ENCODE assay signal across 16 cellular contexts in the genomic region with DNA sequence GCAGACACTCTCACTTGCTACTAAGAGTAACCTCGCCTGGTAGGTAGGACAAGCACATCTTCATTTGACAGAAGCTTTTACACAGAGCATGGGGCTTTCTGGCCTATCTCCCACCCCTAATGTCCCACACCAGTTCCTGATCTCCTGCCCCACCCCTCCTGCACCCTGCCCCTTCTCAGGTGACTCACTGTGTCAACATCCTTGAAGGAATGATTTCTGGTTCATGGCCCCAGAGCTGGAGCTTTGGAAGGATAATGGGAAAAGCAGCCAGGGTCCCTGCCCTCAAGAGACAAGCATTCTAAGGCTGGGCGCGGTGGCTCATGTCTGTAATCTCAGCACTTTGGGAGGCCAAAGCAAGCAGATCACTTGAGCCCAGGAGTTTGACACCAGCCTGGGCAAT. TPM values are rescaled to one million over a fixed set of nuclear protein-coding genes. Genes with fewer than 3 reads are reported as not detected.
DNase-seq lines count a peak whose midpoint lies in the region; ATAC-seq, FAIRE-seq and TF ChIP-seq lines count a peak whose summit lies in the region.
"Had no signal": no experiment of that assay in that cellular context is flagged by ENCODE, and none has a peak within 500 bp of the region (broad histone marks: within the 10 kb centered on the region; RNA-seq: fewer than 3 reads in every experiment).

No MANE protein-coding gene starts in this region.

- no peaks in the 10 kb centered on the region for H3K9me3 Mint-ChIP-seq in chondrocyte (ENCODE audit: low read depth)
- H3K9me3 Mint-ChIP-seq: naive thymus-derived CD4-positive, alpha-beta T cell had no signal

- POLR2A ChIA-PET in HepG2 (lab: Yijun Ruan, JAX) = interaction anchor here (0.8 to 1.5 kb wide), 3 partner anchors 13 to 67 kb away, joined by 3 to 5 read pairs (median 3); partner anchors contain the start of gene PC
- POLR2A ChIA-PET in RWPE1 (lab: Yijun Ruan, JAX; ENCODE audit: low non-redundant PET) = no interaction called here

- TF ChIP-seq POLR2A in HepG2 (IDR thresholded peaks at IDR 0.05; ENCODE audit: insufficient read depth in 1 of 2, low read depth in 2 of 2, low read length in 2 of 2) = no peak
- no peak for TF ChIP-seq POLR2A in right lobe of liver (IDR thresholded peaks at IDR 0.05)
- TF ChIP-seq POLR2A in prostate gland (IDR thresholded peaks at IDR 0.05) = no peak

- no peaks in the 10 kb centered on the region for H3K27me3 Mint-ChIP-seq in chondrocyte (ENCODE audit: low read depth)
- H3K27me3 Mint-ChIP-seq: progenitor cell of endocrine pancreas had no signal

- H4K20me1 ChIP-seq in HepG2 (ENCODE audit: insufficient read depth, low read length) = no peaks in the 10 kb centered on the region

- in situ Hi-C loops in HepG2 (cut with HindIII; ENCODE audit: extremely low pct_ligation_motif_present, low pct_unique_long_range_greater_than_20kb) = no loop called here

- H2AFZ ChIP-seq in HepG2 (ENCODE audit: low read length) = no peak overlapping the region

- H3K27ac Mint-ChIP-seq in chondrocyte (ENCODE audit: unreplicated experiment) = no peak overlapping the region
- H3K27ac Mint-ChIP-seq: naive thymus-derived CD4-positive, alpha-beta T cell; progenitor cell of endocrine pancreas had no signal

- H3K9me3 ChIP-seq in HepG2 (ENCODE audit: low read length) = no peaks in the 10 kb centered on the region
- no peaks in the 10 kb centered on the region for H3K9me3 ChIP-seq in right lobe of liver
- no peaks in the 10 kb centered on the region for H3K9me3 ChIP-seq in prostate gland

- H3K27ac ChIP-seq in HepG2 (ENCODE audit: extremely low read length, insufficient read depth, low read length) (peak overlapping the region; percentile 35), right lobe of liver (peak overlapping the region in 1 of 3 donors; percentile 18), RWPE1 (peak overlapping the region; percentile 89), foreskin keratinocyte (peak overlapping the region; percentile 95), prostate gland (no peak overlapping the region)

- no peak overlapping the region for H3K9ac ChIP-seq in HepG2 (ENCODE audit: insufficient read depth, low read depth, low read length)

- no TSS peak for BruUV-seq in HepG2 (replicated peaks; lab: Mats Ljungman, UMichigan)

- no peak for TF ChIP-seq CTCF in HepG2 (CRISPR knock-in tag; IDR thresholded peaks at IDR 0.05)
- no peak for TF ChIP-seq CTCF in right lobe of liver (IDR thresholded peaks at IDR 0.05)
- no peak for TF ChIP-seq CTCF in RWPE1 (conservative IDR thresholded peaks at IDR 0.05; ENCODE audit: low read depth)
- TF ChIP-seq CTCF in foreskin keratinocyte (conservative IDR thresholded peaks at IDR 0.05) = no peak
- no peak for TF ChIP-seq CTCF in chondrocyte (IDR thresholded peaks at IDR 0.05)
- no peak for TF ChIP-seq CTCF in prostate gland (IDR thresholded peaks at IDR 0.05)

- 91% methylated on average over 3 of the region's 3 CpGs for WGBS in HepG2 (ENCODE audit: low lambda C conversion rate)
- 80% methylated on average over 2 of the region's 3 CpGs for WGBS in right lobe of liver (ENCODE audit: insufficient coverage, low coverage, low lambda C conversion rate, missing lambda C conversion rate)
- WGBS in prostate gland = 92% methylated on average over 3 of the region's 3 CpGs

- TF ChIP-seq EP300 in HepG2 (IDR thresholded peaks at IDR 0.05; ENCODE audit: low read depth in 2 of 2, low read length in 2 of 2) (no peak), HepG2 (CRISPR knock-in tag; IDR thresholded peaks at IDR 0.05; ENCODE audit: borderline replicate concordance) (no peak)

- intact Hi-C loops in HepG2 (cut with micrococcal nuclease; ENCODE audit: unreplicated experiment) = no loop called here
- intact Hi-C loops in right lobe of liver (cut with DNase I) = no loop called here
- intact Hi-C loops in prostate gland (cut with DNase I) = no loop called here

- no peaks in the 10 kb centered on the region for H3K36me3 ChIP-seq in HepG2 (replicated peaks in 1 of 2; ENCODE audit: control insufficient read depth in 1 of 2, insufficient read depth in 2 of 2, low read length in 2 of 2)
- peaks cover 0 to 3% (median 0%) of the 10 kb centered on the region in 4 donors for H3K36me3 ChIP-seq in right lobe of liver
- no peaks in the 10 kb centered on the region for H3K36me3 ChIP-seq in prostate gland

- ATAC-seq in HepG2 (no peak), right lobe of liver (no peak), foreskin keratinocyte (peak; percentile 7), HG03469 (IDR thresholded peaks at IDR 0.05; ENCODE audit: unreplicated experiment) (no peak)
- ATAC-seq: naive thymus-derived CD4-positive, alpha-beta T cell; stimulated activated naive CD8-positive, alpha-beta T cell treated with anti-CD3 and anti-CD28 coated beads, Interleukin-15, Interleukin-2, amounts not matched to agents 100 U/mL and 50 U/mL, for 24 hours had no signal

- peaks cover 80% of the 10 kb centered on the region for H3K4me1 ChIP-seq in HepG2 (ENCODE audit: insufficient read depth, low read length)
- peaks cover 0 to 55% (median 19%) of the 10 kb centered on the region in 4 donors for H3K4me1 ChIP-seq in right lobe of liver
- H3K4me1 ChIP-seq in foreskin keratinocyte = peaks cover 27% of the 10 kb centered on the region
- H3K4me1 ChIP-seq in prostate gland (replicated peaks) = peaks cover 10% of the 10 kb centered on the region

- no peaks in the 10 kb centered on the region for H3K36me3 Mint-ChIP-seq in chondrocyte (ENCODE audit: low read depth)

- peaks cover 66% of the 10 kb centered on the region for H3K79me2 ChIP-seq in HepG2 (ENCODE audit: insufficient read depth, low read length)

- no peak for FAIRE-seq in HepG2 (lab: Jason Lieb, UNC)

- no peak for DNase-seq in HepG2 (ENCODE audit: low spot score)
- DNase-seq in right lobe of liver = no peak
- DNase-seq in RWPE1 (ENCODE audit: low spot score) = peak; percentile 61
- no peak for DNase-seq in foreskin keratinocyte
- no peak for DNase-seq in NCI-H1694 (lab: John Stamatoyannopoulos, UW)
- DNase-seq in chondrocyte (ENCODE audit: low spot score) = no peak
- no peak for DNase-seq in prostate gland (ENCODE audit: low spot score)
- DNase-seq: activated CD8-positive, alpha-beta memory T cell treated with anti-CD3 and anti-CD28 coated beads, Interleukin-2, amount 50 U/mL, for 4 hours; activated naive CD4-positive, alpha-beta T cell treated with Interleukin-2 at 50 U/mL for 16 hours; GF-D8; naive thymus-derived CD4-positive, alpha-beta T cell; NCI-H1930; NCI-H774; stimulated activated naive CD8-positive, alpha-beta T cell treated with anti-CD3 and anti-CD28 coated beads, Interleukin-15, Interleukin-2, amounts not matched to agents 100 U/mL and 50 U/mL, for 24 hours had no signal

- peak overlapping the region in 1 of 3 experiments; percentile 4; a peak in 1 of 6 replicates for H3K4me3 ChIP-seq in HepG2 (replicated peaks in 1 of 3; ENCODE audit: insufficient read depth in 1 of 3, low read depth in 2 of 3, low read length in 3 of 3)
- H3K4me3 ChIP-seq in right lobe of liver = peak overlapping the region in 1 of 3 donors; percentile 69
- H3K4me3 ChIP-seq in prostate gland = no peak overlapping the region

- CTCF ChIA-PET in HepG2 (lab: Yijun Ruan, JAX; ENCODE audit: low intra/inter-chr PET ratio, low total read pairs) (no interaction called here), RWPE1 (lab: Yijun Ruan, JAX) (no interaction called here)

- no peak overlapping the region for H3K4me3 Mint-ChIP-seq in chondrocyte (ENCODE audit: unreplicated experiment)
- H3K4me3 Mint-ChIP-seq: naive thymus-derived CD4-positive, alpha-beta T cell had no signal

- H3K4me1 Mint-ChIP-seq in chondrocyte (ENCODE audit: low read depth) = peaks cover 27% of the 10 kb centered on the region
- H3K4me1 Mint-ChIP-seq: naive thymus-derived CD4-positive, alpha-beta T cell had no signal

- no peaks in the 10 kb centered on the region for H3K27me3 ChIP-seq in HepG2 (ENCODE audit: control insufficient read depth in 1 of 2, insufficient read depth in 2 of 2, low read length in 2 of 2)
- H3K27me3 ChIP-seq in right lobe of liver = no peaks in the 10 kb centered on the region
- H3K27me3 ChIP-seq in foreskin keratinocyte = no peaks in the 10 kb centered on the region
- H3K27me3 ChIP-seq in prostate gland (replicated peaks; ENCODE audit: insufficient read depth) = no peaks in the 10 kb centered on the region

- no peak for TF ChIP-seq RAD21 in HepG2 (CRISPR knock-in tag; IDR thresholded peaks at IDR 0.05)

- peak overlapping the region; percentile 38 for H3K4me2 ChIP-seq in HepG2 (ENCODE audit: low read depth, low read length)

RNA-seq across cellular contexts. Expression of gene LRFN4, which starts 47.2 kb away (rescaled TPM):
- total RNA-seq in HepG2 (2016; rRNA removed; fragmentation: Illumina TruSeq; extraction: Trizol) = 4.4 and 6.8 TPM in 2 replicates
- 1.1 TPM in 2 replicates for total RNA-seq in HepG2 (2016; cell fraction: cytosol; rRNA removed; fragmentation: Illumina TruSeq; extraction: Trizol; ENCODE audit: low read depth)
- total RNA-seq in HepG2 (2016; cell fraction: insoluble cytoplasmic fraction; rRNA removed; fragmentation: Illumina TruSeq; extraction: Trizol) = 3.5 and 6.4 TPM in 2 replicates
- total RNA-seq in HepG2 (2016; cell fraction: membrane; rRNA removed; fragmentation: Illumina TruSeq; extraction: Trizol) = 4.1 and 5.5 TPM in 2 replicates
- total RNA-seq in HepG2 (2016; cell fraction: nucleus; rRNA removed; fragmentation: Illumina TruSeq; extraction: Trizol) = 2.9 and 5.5 TPM in 2 replicates
- 1.3 and 2.4 TPM in 2 replicates for polyA plus RNA-seq in HepG2 (2011; rRNA removed)
- 1.7 and 3.3 TPM in 2 replicates for polyA plus RNA-seq in HepG2 (2011; cell fraction: cytosol; rRNA removed)
- 7.1 and 9.6 TPM in 2 replicates for polyA plus RNA-seq in HepG2 (2011; cell fraction: nucleus; rRNA removed)
- 1.2 and 2.5 TPM in 2 replicates for polyA plus RNA-seq in HepG2 (2012)
- polyA plus RNA-seq in HepG2 (2016; cell fraction: cytosol; fragmentation: Illumina TruSeq; extraction: Trizol; ENCODE audit: low read depth) = 1.4 and 1.5 TPM in 2 replicates
- 3.8 and 4.4 TPM in 2 replicates for polyA plus RNA-seq in HepG2 (2016; cell fraction: insoluble cytoplasmic fraction; fragmentation: Illumina TruSeq; extraction: Trizol; ENCODE audit: low read depth)
- 3.3 and 4.1 TPM in 2 replicates for polyA plus RNA-seq in HepG2 (2016; cell fraction: membrane; fragmentation: Illumina TruSeq; extraction: Trizol; ENCODE audit: low read depth)
- polyA plus RNA-seq in HepG2 (2016; cell fraction: nucleus; fragmentation: Illumina TruSeq; extraction: Trizol; ENCODE audit: insufficient read depth, low read depth) = 7.3 and 8.5 TPM in 2 replicates
- 3.9 and 38.9 TPM in 2 replicates for polyA minus RNA-seq in HepG2 (2011; rRNA and poly(A)+ RNA removed; ENCODE audit: low replicate concordance)
- polyA minus RNA-seq in HepG2 (2011; cell fraction: cytosol; rRNA and poly(A)+ RNA removed) = 2.7 and 3.0 TPM in 2 replicates
- 1.1 and 1.5 TPM in 2 replicates for polyA minus RNA-seq in HepG2 (2011; cell fraction: nucleus; rRNA and poly(A)+ RNA removed)
- total RNA-seq in right lobe of liver = 1 to 10 TPM in 3 of 6 experiments, under 1 TPM in 3; 0.48 to 4.7 (median 1.1) TPM
- 10.6 and 11.1 TPM in 2 replicates for total RNA-seq in foreskin keratinocyte
- 10.7 and 11.5 TPM in 2 replicates for polyA plus RNA-seq in foreskin keratinocyte
- total RNA-seq in chondrocyte = 33.8 to 47.2 TPM (median 46.8 TPM) in 3 replicates
- 10 to 100 TPM in 1 of 2 donors, 1 to 10 TPM in 1; 6.6 to 17.3 TPM for total RNA-seq in prostate gland
- polyA plus RNA-seq: naive thymus-derived CD4-positive, alpha-beta T cell had no signal

RNA-seq across cellular contexts. Expression of gene PC, which starts 54.1 kb away (rescaled TPM):
- total RNA-seq in HepG2 (2016; rRNA removed; fragmentation: Illumina TruSeq; extraction: Trizol) = 32.6 and 39.0 TPM in 2 replicates
- 4.6 and 5.9 TPM in 2 replicates for total RNA-seq in HepG2 (2016; cell fraction: cytosol; rRNA removed; fragmentation: Illumina TruSeq; extraction: Trizol; ENCODE audit: low read depth)
- total RNA-seq in HepG2 (2016; cell fraction: insoluble cytoplasmic fraction; rRNA removed; fragmentation: Illumina TruSeq; extraction: Trizol) = 28.7 and 37.9 TPM in 2 replicates
- 11.9 and 12.9 TPM in 2 replicates for total RNA-seq in HepG2 (2016; cell fraction: membrane; rRNA removed; fragmentation: Illumina TruSeq; extraction: Trizol)
- 28.9 and 34.0 TPM in 2 replicates for total RNA-seq in HepG2 (2016; cell fraction: nucleus; rRNA removed; fragmentation: Illumina TruSeq; extraction: Trizol)
- 27.2 and 29.0 TPM in 2 replicates for polyA plus RNA-seq in HepG2 (2011; rRNA removed)
- polyA plus RNA-seq in HepG2 (2011; cell fraction: cytosol; rRNA removed) = 29.7 and 35.1 TPM in 2 replicates
- polyA plus RNA-seq in HepG2 (2011; cell fraction: nucleus; rRNA removed) = 127 and 178 TPM in 2 replicates
- polyA plus RNA-seq in HepG2 (2012) = 36.8 and 44.9 TPM in 2 replicates
- polyA plus RNA-seq in HepG2 (2016; cell fraction: cytosol; fragmentation: Illumina TruSeq; extraction: Trizol; ENCODE audit: low read depth) = 5.4 and 6.3 TPM in 2 replicates
- polyA plus RNA-seq in HepG2 (2016; cell fraction: insoluble cytoplasmic fraction; fragmentation: Illumina TruSeq; extraction: Trizol; ENCODE audit: low read depth) = 32.2 and 39.6 TPM in 2 replicates
- 8.2 and 9.4 TPM in 2 replicates for polyA plus RNA-seq in HepG2 (2016; cell fraction: membrane; fragmentation: Illumina TruSeq; extraction: Trizol; ENCODE audit: low read depth)
- 54.7 and 57.4 TPM in 2 replicates for polyA plus RNA-seq in HepG2 (2016; cell fraction: nucleus; fragmentation: Illumina TruSeq; extraction: Trizol; ENCODE audit: insufficient read depth, low read depth)
- polyA minus RNA-seq in HepG2 (2011; rRNA and poly(A)+ RNA removed; ENCODE audit: low replicate concordance) = 64.1 and 66.8 TPM in 2 replicates
- 36.4 and 37.4 TPM in 2 replicates for polyA minus RNA-seq in HepG2 (2011; cell fraction: cytosol; rRNA and poly(A)+ RNA removed)
- 29.3 and 32.8 TPM in 2 replicates for polyA minus RNA-seq in HepG2 (2011; cell fraction: nucleus; rRNA and poly(A)+ RNA removed)
- total RNA-seq in right lobe of liver = 100 to 1,000 TPM; 265 to 457 (median 317) TPM
- total RNA-seq in foreskin keratinocyte = 40.2 and 41.3 TPM in 2 replicates
- polyA plus RNA-seq in foreskin keratinocyte = 44.9 and 46.0 TPM in 2 replicates
- total RNA-seq in chondrocyte = 12.3 to 33.7 TPM (median 14.2 TPM) in 3 replicates
- 10 to 100 TPM; 42.8 to 43.4 TPM for total RNA-seq in prostate gland

Comparison
In these comparisons a context has a peak if more than half of its experiments do, and no peak if none do; other contexts are left out.
1. H3K27ac ChIP-seq: peak in HepG2 (single experiment), RWPE1 (single experiment) and foreskin keratinocyte (single experiment); none in prostate gland (0 of 2).